ENCODE assay signal across 20 cellular contexts in the genomic region with DNA sequence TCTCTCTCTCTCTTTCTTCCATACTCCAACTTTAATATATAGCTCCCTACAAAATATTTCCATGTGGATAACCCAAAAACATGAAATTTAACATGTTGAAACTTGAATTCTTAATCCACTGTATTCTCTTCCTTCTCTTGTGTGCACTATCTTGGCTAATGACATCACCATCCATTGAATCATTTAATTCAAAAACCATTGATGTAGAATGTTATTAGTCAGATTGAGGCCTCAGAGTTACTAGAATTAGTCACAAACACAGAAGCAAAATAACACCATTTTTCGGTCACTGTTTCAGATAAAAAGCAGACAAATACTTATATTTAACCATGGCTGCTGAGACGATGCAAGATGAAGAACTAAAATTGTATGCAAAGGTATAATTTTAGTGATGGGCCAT.
DNase-seq lines count a peak whose midpoint lies in the region; ATAC-seq, FAIRE-seq and TF ChIP-seq lines count a peak whose summit lies in the region.
"Had no signal": no experiment of that assay in that cellular context is flagged by ENCODE, and none has a peak within 500 bp of the region (broad histone marks: within the 10 kb centered on the region; RNA-seq: fewer than 3 reads in every experiment).

No MANE protein-coding gene starts in this region.

- BruUV-seq in GM12878 (replicated peaks; lab: Mats Ljungman, UMichigan) = no TSS peak

- H3K4me2 ChIP-seq in GM12878 (ENCODE audit: control insufficient read depth, insufficient read depth) = no peak overlapping the region

- POLR2A ChIA-PET in GM12878 (lab: Charles Lee) = no interaction called here

- in situ Hi-C loops in GM12878 (cut with MboI) = no loop called here
- in situ Hi-C loops in KBM-7 (cut with MboI; ENCODE audit: low pct_unique_long_range_greater_than_20kb, low sequenced_read_pairs) = no loop called here

- no peak for DNase-seq in GM12878 (ENCODE audit: low read depth, low spot score)
- DNase-seq in kidney glomerular epithelial cell (lab: John Stamatoyannopoulos, UW) = peak; percentile 7
- no peak for DNase-seq in lower leg skin (ENCODE audit: low spot score in 2 of 2)
- DNase-seq in activated CD8-positive, alpha-beta memory T cell treated with anti-CD3 and anti-CD28 coated beads for 24 hours = no peak
- no peak for DNase-seq in MG63
- no peak for DNase-seq in KBM-7
- DNase-seq: ACHN; BE2C; C1 segment of cervical spinal cord; Caco-2; CD4-positive, alpha-beta T cell; GOT3; H9 had no signal

- no peak for TF ChIP-seq RAD21 in GM12878 (IDR thresholded peaks at IDR 0.05; ENCODE audit: insufficient read depth, low read depth, low read length)

- TF ChIP-seq EP300 in GM12878 (IDR thresholded peaks at IDR 0.05; ENCODE audit: borderline replicate concordance in 1 of 2, control insufficient read depth in 1 of 2, low read depth in 2 of 2, low read length in 2 of 2) = no peak

- H3K4me3 ChIP-seq in GM12878 (no peak overlapping the region), lower leg skin (ENCODE audit: low read depth, poor library complexity, severe bottlenecking) (no peak overlapping the region), MG63 (no peak overlapping the region)

- H4K20me1 ChIP-seq in GM12878 (ENCODE audit: control insufficient read depth, insufficient read depth) = no peaks in the 10 kb centered on the region

- CTCF ChIA-PET in GM12878 (lab: Yijun Ruan, JAX) = no interaction called here

- TF ChIP-seq CTCF in GM12878 (IDR thresholded peaks at IDR 0.05 in 2 of 3, conservative IDR thresholded peaks at IDR 0.05 in 1 of 3; ENCODE audit: control insufficient read depth in 2 of 3, extremely low read depth in 1 of 3, insufficient read depth in 1 of 3, low read depth in 3 of 3, low read length in 3 of 3) = no peak
- TF ChIP-seq CTCF in lower leg skin (IDR thresholded peaks at IDR 0.05) = no peak

- TF ChIP-seq POLR2A in GM12878 (IDR thresholded peaks at IDR 0.05; ENCODE audit: low read depth, low read length) (no peak), lower leg skin (IDR thresholded peaks at IDR 0.05) (no peak)

- no peak overlapping the region for H2AFZ ChIP-seq in GM12878 (ENCODE audit: control insufficient read depth, low read depth, low read length)

- peak; percentile 48 for ATAC-seq in GM18511 (IDR thresholded peaks at IDR 0.05; ENCODE audit: unreplicated experiment)
- ATAC-seq in HG03432 (IDR thresholded peaks at IDR 0.05; ENCODE audit: unreplicated experiment) = peak; percentile 59
- no peak for ATAC-seq in GM12878

- H3K9me3 ChIP-seq in GM12878 (replicated peaks; ENCODE audit: control insufficient read depth, insufficient read depth, low read length) = no peaks in the 10 kb centered on the region
- H3K9me3 ChIP-seq in MG63 = no peaks in the 10 kb centered on the region
- H3K9me3 ChIP-seq: BE2C, Caco-2 had no signal

- intact Hi-C loops in GM12878 (cut with micrococcal nuclease; ENCODE audit: unreplicated experiment) (no loop called here), lower leg skin (cut with DNase I; ENCODE audit: low total_unique reads) (no loop called here)

- H3K36me3 ChIP-seq in GM12878 (ENCODE audit: control insufficient read depth in 2 of 2, insufficient read depth in 2 of 2, low read length in 1 of 2) (no peaks in the 10 kb centered on the region), MG63 (no peaks in the 10 kb centered on the region)
- H3K36me3 ChIP-seq: BE2C had no signal

- SMC1A ChIA-PET in GM12878 (lab: Charles Lee; ENCODE audit: uncharacterized antibody, unreplicated experiment) = no interaction called here

- no peak overlapping the region for H3K9ac ChIP-seq in GM12878 (ENCODE audit: control insufficient read depth, insufficient read depth, low read length)

- no peaks in the 10 kb centered on the region for H3K79me2 ChIP-seq in GM12878 (ENCODE audit: control insufficient read depth, insufficient read depth, low read length)

- H3K27me3 ChIP-seq in GM12878 (replicated peaks in 1 of 2; ENCODE audit: control insufficient read depth in 2 of 2, insufficient read depth in 2 of 2, low read length in 1 of 2) (no peaks in the 10 kb centered on the region), MG63 (no peaks in the 10 kb centered on the region)
- H3K27me3 ChIP-seq: BE2C had no signal

- no peaks in the 10 kb centered on the region for H3K4me1 ChIP-seq in GM12878 (ENCODE audit: control insufficient read depth, insufficient read depth, low read length)
- H3K4me1 ChIP-seq: BE2C, Caco-2 had no signal

- H3K27ac ChIP-seq in GM12878 (ENCODE audit: control insufficient read depth, insufficient read depth) = no peak overlapping the region

- no peak for FAIRE-seq in GM12878 (lab: Jason Lieb, UNC)
- FAIRE-seq: A204.1, D721Med, G401.6, GM12892, GM18507 had no signal

- 0% methylated on average over 2 of the region's 2 CpGs for WGBS in GM12878 (ENCODE audit: insufficient coverage, insufficient replicate concordance, low lambda C conversion rate, missing lambda C conversion rate)
- 90 to 95% methylated on average over 2 of the region's 2 CpGs for WGBS in lower leg skin, 2 donors

- RAD21 ChIA-PET in GM12878 (lab: Charles Lee; ENCODE audit: unreplicated experiment) = no interaction called here

TF ChIP-seq in GM12878, 131 proteins besides CTCF, POLR2A, EP300 and RAD21:
- TF ChIP-seq NFXL1 (IDR thresholded peaks at IDR 0.05; ENCODE audit: borderline replicate concordance) (no peak), TCF7 (IDR thresholded peaks at IDR 0.05; ENCODE audit: borderline replicate concordance) (peak; percentile 40; the same call in 1 of the 2 replicates), CHD2 (IDR thresholded peaks at IDR 0.05; ENCODE audit: borderline replicate concordance, low read depth, low read length) (no peak), JUNB (IDR thresholded peaks at IDR 0.05) (peak; percentile 74), RUNX3 (IDR thresholded peaks at IDR 0.05; ENCODE audit: low read length) (peak; percentile 44; the same call in 1 of the 2 replicates), HDAC2 (IDR thresholded peaks at IDR 0.05) (no peak)
- TF ChIP-seq, protein P1, sequence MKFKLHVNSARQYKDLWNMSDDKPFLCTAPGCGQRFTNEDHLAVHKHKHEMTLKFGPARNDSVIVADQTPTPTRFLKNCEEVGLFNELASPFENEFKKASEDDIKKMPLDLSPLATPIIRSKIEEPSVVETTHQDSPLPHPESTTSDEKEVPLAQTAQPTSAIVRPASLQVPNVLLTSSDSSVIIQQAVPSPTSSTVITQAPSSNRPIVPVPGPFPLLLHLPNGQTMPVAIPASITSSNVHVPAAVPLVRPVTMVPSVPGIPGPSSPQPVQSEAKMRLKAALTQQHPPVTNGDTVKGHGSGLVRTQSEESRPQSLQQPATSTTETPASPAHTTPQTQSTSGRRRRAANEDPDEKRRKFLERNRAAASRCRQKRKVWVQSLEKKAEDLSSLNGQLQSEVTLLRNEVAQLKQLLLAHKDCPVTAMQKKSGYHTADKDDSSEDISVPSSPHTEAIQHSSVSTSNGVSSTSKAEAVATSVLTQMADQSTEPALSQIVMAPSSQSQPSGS (IDR thresholded peaks at IDR 0.05; ENCODE audit: low read length) = 0 out of 2 replicates have a peak, but pooled peaks have one; percentile 22
